8 cellular contexts compared by ENCODE assay signal in genomic region chr2:63047534-63048281, GRCh38. TPM values are rescaled to one million over a fixed set of nuclear protein-coding genes. Genes with fewer than 3 reads are reported as not detected.
DNase-seq lines count a peak whose midpoint lies in the region; ATAC-seq and TF ChIP-seq lines count a peak whose summit lies in the region.

No MANE protein-coding gene starts in this region.

- no peak overlapping the region for H3K27ac Mint-ChIP-seq in activated naive CD8-positive, alpha-beta T cell treated with anti-CD3 and anti-CD28 coated beads for 36 hours

- peaks cover 86% of the 10 kb centered on the region for H3K27me3 Mint-ChIP-seq in activated naive CD8-positive, alpha-beta T cell treated with anti-CD3 and anti-CD28 coated beads for 36 hours

- peak; percentile 76 for DNase-seq in Right ventricle myocardium inferior (ENCODE audit: missing footprints)
- DNase-seq in left cardiac atrium = no peak
- no peak for DNase-seq in activated naive CD8-positive, alpha-beta T cell treated with anti-CD3 and anti-CD28 coated beads for 36 hours
- peak in 1 of 2 donors; percentile 37 for DNase-seq in left colon
- DNase-seq in transverse colon = peak; percentile 7
- DNase-seq in glomerular visceral epithelial cell (ENCODE audit: extremely low spot score) = no peak
- DNase-seq in NCI-H345 (lab: John Stamatoyannopoulos, UW) = no peak

- no peaks in the 10 kb centered on the region for H3K9me3 Mint-ChIP-seq in activated naive CD8-positive, alpha-beta T cell treated with anti-CD3 and anti-CD28 coated beads for 36 hours

- H3K4me1 Mint-ChIP-seq in activated naive CD8-positive, alpha-beta T cell treated with anti-CD3 and anti-CD28 coated beads for 36 hours = peaks cover 38% of the 10 kb centered on the region

- intact Hi-C loops in Right ventricle myocardium inferior (cut with DNase I) = no loop called here
- intact Hi-C loops in left cardiac atrium (cut with DNase I) = loop anchor here in 1 of 2 donors (10.0 kb wide), 1 partner anchor 253 kb away; no protein-coding TSS in a partner anchor
- intact Hi-C loops in left colon (cut with DNase I, micrococcal nuclease) = no loop called here
- intact Hi-C loops in transverse colon (cut with DNase I; ENCODE audit: low total_unique reads) = no loop called here

- H3K36me3 Mint-ChIP-seq in activated naive CD8-positive, alpha-beta T cell treated with anti-CD3 and anti-CD28 coated beads for 36 hours = peaks cover 22% of the 10 kb centered on the region

- TF ChIP-seq CTCF in transverse colon (IDR thresholded peaks at IDR 0.05) = no peak

- H3K36me3 ChIP-seq in transverse colon = no peaks in the 10 kb centered on the region

- H3K4me1 ChIP-seq in transverse colon = peaks cover 22 to 47% (median 43%) of the 10 kb centered on the region in 4 donors

- peaks cover 88% of the 10 kb centered on the region for H3K27me3 ChIP-seq in transverse colon

- no peak for TF ChIP-seq POLR2A in transverse colon (IDR thresholded peaks at IDR 0.05)

- H3K4me3 ChIP-seq in transverse colon = peak overlapping the region in 1 of 4 donors; percentile 17

- TF ChIP-seq EP300 in transverse colon (IDR thresholded peaks at IDR 0.05; ENCODE audit: low read depth) = no peak

- 28 to 60% methylated on average over 1 to 56 of the region's 56 CpGs for WGBS in transverse colon (ENCODE audit: low coverage in 1 of 2), 2 donors

- no peaks in the 10 kb centered on the region for H3K9me3 ChIP-seq in transverse colon

- peak overlapping the region; percentile 59 for H3K4me3 Mint-ChIP-seq in activated naive CD8-positive, alpha-beta T cell treated with anti-CD3 and anti-CD28 coated beads for 36 hours

- ATAC-seq in Right ventricle myocardium inferior (no peak), left cardiac atrium (no peak), left colon (peak; percentile 44), GM18519 (IDR thresholded peaks at IDR 0.05; ENCODE audit: low FRiP score, unreplicated experiment) (no peak)

- H3K27ac ChIP-seq in transverse colon = no peak overlapping the region

- in situ Hi-C loops in transverse colon (cut with MboI; ENCODE audit: low pct_ligation_motif_present in 1 of 4, low pct_unique_long_range_greater_than_20kb in 1 of 4, low sequenced_read_pairs in 3 of 4) = no loop called here

RNA-seq across cellular contexts. Expression of gene OTX1, which starts 2.9 kb away (rescaled TPM):
- total RNA-seq in Right ventricle myocardium inferior (not detected), left cardiac atrium (not detected), left colon (not detected), transverse colon (not detected)
- total RNA-seq in activated naive CD8-positive, alpha-beta T cell treated with anti-CD3 and anti-CD28 coated beads for 36 hours = not detected

Comparison
In these comparisons a context has a peak if more than half of its experiments do, and no peak if none do; other contexts are left out.
1. DNase-seq: peak in Right ventricle myocardium inferior (single experiment) and transverse colon (single experiment); none in left cardiac atrium (single experiment), activated naive CD8-positive, alpha-beta T cell treated with anti-CD3 and anti-CD28 coated beads for 36 hours (single experiment), glomerular visceral epithelial cell (single experiment) and NCI-H345 (single experiment).